Comparison of ENCODE assay signal across 29 cellular contexts in the genomic region with DNA sequence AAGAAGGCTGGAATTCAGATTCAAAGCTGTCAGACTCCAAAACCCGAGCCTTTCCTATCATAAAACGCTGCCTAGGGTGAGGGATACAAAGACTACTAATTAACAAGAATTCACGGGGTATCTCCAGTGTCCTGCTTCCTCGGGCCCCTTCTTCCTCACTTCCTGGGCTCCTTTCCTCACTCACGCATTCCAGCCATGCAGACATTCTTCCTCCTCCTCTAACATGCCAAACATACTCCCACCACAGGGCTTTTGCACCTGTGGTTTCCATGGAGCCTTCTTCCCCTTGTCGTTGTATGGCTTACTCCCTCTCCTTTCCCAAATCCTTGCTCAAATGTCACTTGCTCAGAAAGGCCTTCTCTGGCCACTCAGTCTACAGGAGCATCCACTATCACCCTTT.
"Had no signal": no experiment of that assay in that cellular context is flagged by ENCODE, and none has a peak within 500 bp of the region (broad histone marks: within the 10 kb centered on the region; RNA-seq: fewer than 3 reads in every experiment).

No MANE protein-coding gene starts in this region.

- H3K27me3 Mint-ChIP-seq: activated CD4-positive, alpha-beta memory T cell treated with anti-CD3 and anti-CD28 coated beads, Interleukin-2, amount 10 ng/mL, durations not matched to agents 7 days and 5 days; activated CD4-positive, alpha-beta T cell treated with anti-CD3 and anti-CD28 coated beads for 36 hours; activated CD4-positive, alpha-beta T cell treated with anti-CD3 and anti-CD28 coated beads, Interleukin-2, amount 10 ng/mL, durations not matched to agents 7 days and 5 days; activated CD8-positive, alpha-beta memory T cell treated with anti-CD3 and anti-CD28 coated beads, Interleukin-2, amount 10 ng/mL, durations not matched to agents 7 days and 5 days; activated naive CD4-positive, alpha-beta T cell treated with anti-CD3 and anti-CD28 coated beads, Interleukin-2, amount 10 ng/mL, durations not matched to agents 7 days and 5 days; activated naive CD4-positive, alpha-beta T cell treated with anti-CD3 and anti-CD28 coated beads, Interleukin-2, amount 50 U/mL, for 24 hours; activated naive CD8-positive, alpha-beta T cell; activated naive CD8-positive, alpha-beta T cell treated with anti-CD3 and anti-CD28 coated beads, Interleukin-2, amount 10 ng/mL, durations not matched to agents 7 days and 5 days; activated naive CD8-positive, alpha-beta T cell treated with anti-CD3 and anti-CD28 coated beads, Interleukin-2, amount 50 U/mL, for 24 hours; activated T-cell treated with anti-CD3 and anti-CD28 coated beads, Interleukin-2, amount 50 U/mL, for 24 hours; activated T-helper 17 cell treated with anti-CD3 and anti-CD28 coated beads, Interleukin-2, amount 50 U/mL, for 72 hours; central memory CD8-positive, alpha-beta T cell had no signal

- H3K4me3 ChIP-seq: ascending aorta, cardiac muscle cell had no signal

- H3K27ac Mint-ChIP-seq: activated CD4-positive, alpha-beta memory T cell treated with anti-CD3 and anti-CD28 coated beads, Interleukin-2, amount 10 ng/mL, durations not matched to agents 7 days and 5 days; activated CD4-positive, alpha-beta T cell treated with anti-CD3 and anti-CD28 coated beads for 36 hours; activated CD4-positive, alpha-beta T cell treated with anti-CD3 and anti-CD28 coated beads, Interleukin-2, amount 10 ng/mL, durations not matched to agents 7 days and 5 days; activated CD8-positive, alpha-beta memory T cell treated with anti-CD3 and anti-CD28 coated beads, Interleukin-2, amount 10 ng/mL, durations not matched to agents 7 days and 5 days; activated CD8-positive, alpha-beta T cell treated with anti-CD3 and anti-CD28 coated beads, Interleukin-2, amount 10 ng/mL, durations not matched to agents 7 days and 5 days; activated naive CD4-positive, alpha-beta T cell treated with anti-CD3 and anti-CD28 coated beads, Interleukin-2, amount 10 ng/mL, durations not matched to agents 7 days and 5 days; activated naive CD4-positive, alpha-beta T cell treated with anti-CD3 and anti-CD28 coated beads, Interleukin-2, amount 50 U/mL, for 24 hours; activated naive CD8-positive, alpha-beta T cell; activated naive CD8-positive, alpha-beta T cell treated with anti-CD3 and anti-CD28 coated beads, Interleukin-2, amount 10 ng/mL, durations not matched to agents 7 days and 5 days; activated naive CD8-positive, alpha-beta T cell treated with anti-CD3 and anti-CD28 coated beads, Interleukin-2, amount 50 U/mL, for 24 hours; activated T-cell treated with anti-CD3 and anti-CD28 coated beads, Interleukin-2, amount 50 U/mL, for 24 hours; activated T-helper 1 cell treated with anti-CD3 and anti-CD28 coated beads, Interleukin-12 subunit alpha, Interleukin-12 subunit beta, Interleukin-2, Interleukin-4 antibody, amounts not matched to agents 30 ng/mL and 10 ng/mL and 1 ng/mL, durations not matched to agents 14 hours and 24 hours and 36 hours; activated T-helper 17 cell treated with anti-CD3 and anti-CD28 coated beads, Interleukin-2, amount 50 U/mL, for 72 hours; brain; T-helper 1 cell treated with Interleukin-12 subunit alpha and Interleukin-12 subunit beta and Interleukin-4 antibody, amounts not matched to agents 30 μg/mL and 1 μg/mL, for 36 hours; T-helper 2 cell treated with Interferon-gamma antibody and Interleukin-4, amounts not matched to agents 5 μg/mL and 100 μg/mL, for 36 hours had no signal

- ATAC-seq: activated CD4-positive, alpha-beta T cell treated with anti-CD3 and anti-CD28 coated beads for 36 hours; activated CD4-positive, CD25-positive, alpha-beta regulatory T cell treated with anti-CD3 and anti-CD28 coated beads, Interleukin-2, amount 50 U/mL, for 24 hours; activated CD8-positive, alpha-beta memory T cell treated with anti-CD3 and anti-CD28 coated beads, Interleukin-2, amount 10 ng/mL, durations not matched to agents 7 days and 5 days; activated CD8-positive, alpha-beta T cell treated with anti-CD3 and anti-CD28 coated beads, Interleukin-2, amount 10 ng/mL, durations not matched to agents 7 days and 5 days; activated naive CD8-positive, alpha-beta T cell treated with anti-CD3 and anti-CD28 coated beads, Interleukin-2, amount 50 U/mL, for 24 hours had no signal

- H3K36me3 Mint-ChIP-seq: activated CD8-positive, alpha-beta memory T cell treated with anti-CD3 and anti-CD28 coated beads, Interleukin-2, amount 10 ng/mL, durations not matched to agents 7 days and 5 days; activated naive CD4-positive, alpha-beta T cell treated with anti-CD3 and anti-CD28 coated beads, Interleukin-2, amount 10 ng/mL, durations not matched to agents 7 days and 5 days; activated naive CD4-positive, alpha-beta T cell treated with anti-CD3 and anti-CD28 coated beads, Interleukin-2, amount 50 U/mL, for 24 hours; activated naive CD8-positive, alpha-beta T cell; activated naive CD8-positive, alpha-beta T cell treated with anti-CD3 and anti-CD28 coated beads, Interleukin-2, amount 10 ng/mL, durations not matched to agents 7 days and 5 days; brain had no signal

- H3K27ac ChIP-seq: ascending aorta, cardiac muscle cell, VCaP had no signal

- H3K4me3 Mint-ChIP-seq: activated CD4-positive, alpha-beta memory T cell treated with anti-CD3 and anti-CD28 coated beads, Interleukin-2, amount 10 ng/mL, durations not matched to agents 7 days and 5 days; activated CD4-positive, alpha-beta T cell treated with anti-CD3 and anti-CD28 coated beads for 36 hours; activated CD4-positive, alpha-beta T cell treated with anti-CD3 and anti-CD28 coated beads, Interleukin-2, amount 10 ng/mL, durations not matched to agents 7 days and 5 days; activated CD8-positive, alpha-beta memory T cell treated with anti-CD3 and anti-CD28 coated beads, Interleukin-2, amount 10 ng/mL, durations not matched to agents 7 days and 5 days; activated CD8-positive, alpha-beta T cell treated with anti-CD3 and anti-CD28 coated beads, Interleukin-2, amount 10 ng/mL, durations not matched to agents 7 days and 5 days; activated naive CD4-positive, alpha-beta T cell treated with anti-CD3 and anti-CD28 coated beads, Interleukin-2, amount 10 ng/mL, durations not matched to agents 7 days and 5 days; activated naive CD4-positive, alpha-beta T cell treated with anti-CD3 and anti-CD28 coated beads, Interleukin-2, amount 50 U/mL, for 24 hours; activated naive CD8-positive, alpha-beta T cell; activated naive CD8-positive, alpha-beta T cell treated with anti-CD3 and anti-CD28 coated beads, Interleukin-2, amount 10 ng/mL, durations not matched to agents 7 days and 5 days; activated naive CD8-positive, alpha-beta T cell treated with anti-CD3 and anti-CD28 coated beads, Interleukin-2, amount 50 U/mL, for 24 hours; activated T-cell treated with anti-CD3 and anti-CD28 coated beads, Interleukin-2, amount 50 U/mL, for 24 hours; activated T-helper 1 cell treated with anti-CD3 and anti-CD28 coated beads, Interleukin-12 subunit alpha, Interleukin-12 subunit beta, Interleukin-2, Interleukin-4 antibody, amounts not matched to agents 30 ng/mL and 10 ng/mL and 1 ng/mL, durations not matched to agents 14 hours and 24 hours and 36 hours; activated T-helper 17 cell treated with anti-CD3 and anti-CD28 coated beads, Interleukin-2, amount 50 U/mL, for 72 hours; brain; central memory CD8-positive, alpha-beta T cell; T-helper 1 cell treated with Interleukin-12 subunit alpha and Interleukin-12 subunit beta and Interleukin-4 antibody, amounts not matched to agents 30 μg/mL and 1 μg/mL, for 36 hours; T-helper 2 cell treated with Interferon-gamma antibody and Interleukin-4, amounts not matched to agents 5 μg/mL and 100 μg/mL, for 36 hours had no signal

- H3K36me3 ChIP-seq: ascending aorta, cardiac muscle cell had no signal

- H3K9me3 ChIP-seq: ascending aorta had no signal

- DNase-seq: activated CD4-positive, alpha-beta T cell treated with anti-CD3 and anti-CD28 coated beads for 1 hour; activated CD4-positive, CD25-positive, alpha-beta regulatory T cell; activated CD8-positive, alpha-beta memory T cell treated with anti-CD3 and anti-CD28 coated beads for 24 hours; activated gamma-delta T cell; activated naive CD8-positive, alpha-beta T cell treated with anti-CD3 and anti-CD28 coated beads, Interleukin-2, amount 10 ng/mL, durations not matched to agents 7 days and 5 days; cerebellar nuclear complex; T-helper 9 cell had no signal

- H3K4me1 ChIP-seq: ascending aorta had no signal

- H3K9me3 Mint-ChIP-seq: activated CD4-positive, alpha-beta memory T cell treated with anti-CD3 and anti-CD28 coated beads, Interleukin-2, amount 10 ng/mL, durations not matched to agents 7 days and 5 days; activated CD4-positive, alpha-beta T cell treated with anti-CD3 and anti-CD28 coated beads, Interleukin-2, amount 10 ng/mL, durations not matched to agents 7 days and 5 days; activated naive CD4-positive, alpha-beta T cell treated with anti-CD3 and anti-CD28 coated beads, Interleukin-2, amount 10 ng/mL, durations not matched to agents 7 days and 5 days; activated naive CD4-positive, alpha-beta T cell treated with anti-CD3 and anti-CD28 coated beads, Interleukin-2, amount 50 U/mL, for 24 hours; activated naive CD8-positive, alpha-beta T cell treated with anti-CD3 and anti-CD28 coated beads, Interleukin-2, amount 10 ng/mL, durations not matched to agents 7 days and 5 days; activated naive CD8-positive, alpha-beta T cell treated with anti-CD3 and anti-CD28 coated beads, Interleukin-2, amount 50 U/mL, for 24 hours; activated T-cell treated with anti-CD3 and anti-CD28 coated beads, Interleukin-2, amount 50 U/mL, for 24 hours; activated T-helper 1 cell treated with anti-CD3 and anti-CD28 coated beads, Interleukin-12 subunit alpha, Interleukin-12 subunit beta, Interleukin-2, Interleukin-4 antibody, amounts not matched to agents 30 ng/mL and 10 ng/mL and 1 ng/mL, durations not matched to agents 14 hours and 24 hours and 36 hours; activated T-helper 17 cell treated with anti-CD3 and anti-CD28 coated beads, Interleukin-2, amount 50 U/mL, for 72 hours; brain; central memory CD8-positive, alpha-beta T cell; T-helper 1 cell treated with Interleukin-12 subunit alpha and Interleukin-12 subunit beta and Interleukin-4 antibody, amounts not matched to agents 30 μg/mL and 1 μg/mL, for 36 hours; T-helper 2 cell treated with Interferon-gamma antibody and Interleukin-4, amounts not matched to agents 5 μg/mL and 100 μg/mL, for 36 hours had no signal

- H3K27me3 ChIP-seq: ascending aorta, cardiac muscle cell had no signal

- H3K4me1 Mint-ChIP-seq: activated CD4-positive, alpha-beta memory T cell treated with anti-CD3 and anti-CD28 coated beads, Interleukin-2, amount 10 ng/mL, durations not matched to agents 7 days and 5 days; activated CD4-positive, alpha-beta T cell treated with anti-CD3 and anti-CD28 coated beads for 36 hours; activated CD4-positive, alpha-beta T cell treated with anti-CD3 and anti-CD28 coated beads, Interleukin-2, amount 10 ng/mL, durations not matched to agents 7 days and 5 days; activated CD8-positive, alpha-beta memory T cell treated with anti-CD3 and anti-CD28 coated beads, Interleukin-2, amount 10 ng/mL, durations not matched to agents 7 days and 5 days; activated naive CD4-positive, alpha-beta T cell treated with anti-CD3 and anti-CD28 coated beads, Interleukin-2, amount 10 ng/mL, durations not matched to agents 7 days and 5 days; activated naive CD4-positive, alpha-beta T cell treated with anti-CD3 and anti-CD28 coated beads, Interleukin-2, amount 50 U/mL, for 24 hours; activated naive CD8-positive, alpha-beta T cell treated with anti-CD3 and anti-CD28 coated beads, Interleukin-2, amount 10 ng/mL, durations not matched to agents 7 days and 5 days; activated naive CD8-positive, alpha-beta T cell treated with anti-CD3 and anti-CD28 coated beads, Interleukin-2, amount 50 U/mL, for 24 hours; activated T-helper 17 cell treated with anti-CD3 and anti-CD28 coated beads, Interleukin-2, amount 50 U/mL, for 72 hours; central memory CD8-positive, alpha-beta T cell had no signal

- FAIRE-seq: bronchial epithelial cell, TTC549 had no signal
